ENCODE assay signal across 12 cellular contexts in the genomic region with DNA sequence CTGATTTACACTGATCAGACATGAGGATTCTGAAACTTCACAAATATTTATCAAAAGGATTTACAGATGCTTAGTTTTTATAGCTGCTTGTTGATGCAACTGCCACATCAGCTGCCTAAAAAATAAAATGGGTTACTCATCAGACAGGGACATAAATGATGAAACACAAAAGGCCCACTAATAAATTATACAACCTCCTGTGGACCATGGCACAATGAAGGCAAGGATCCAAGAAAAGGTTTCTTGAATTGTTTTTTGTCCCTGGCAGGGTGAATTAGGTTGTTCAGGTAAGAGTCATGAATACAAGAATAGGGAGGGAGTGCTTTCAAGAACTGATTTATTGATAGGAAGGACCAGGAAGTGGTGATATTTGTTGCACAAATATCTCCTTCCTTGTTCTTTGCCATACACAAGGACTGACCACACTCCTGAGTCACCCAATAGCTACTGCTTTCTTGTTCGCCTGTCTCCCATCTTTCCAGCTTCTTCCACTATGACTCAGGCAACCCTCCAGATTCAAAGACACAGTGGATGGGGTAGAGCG.
DNase-seq lines count a peak whose midpoint lies in the region; ATAC-seq, FAIRE-seq and TF ChIP-seq lines count a peak whose summit lies in the region.
"Had no signal": no experiment of that assay in that cellular context is flagged by ENCODE, and none has a peak within 500 bp of the region (broad histone marks: within the 10 kb centered on the region; RNA-seq: fewer than 3 reads in every experiment).

No MANE protein-coding gene starts in this region.

- H3K4me1 ChIP-seq in keratinocyte (ENCODE audit: control insufficient read depth, extremely low read depth, insufficient read depth, low read length): peaks cover 14% of the 10 kb centered on the region
- H3K4me1 ChIP-seq in effector memory CD4-positive, alpha-beta T cell (ENCODE audit: control insufficient read depth, insufficient read depth, low read length, poor library complexity, severe bottlenecking): no peaks in the 10 kb centered on the region

- H3K36me3 Mint-ChIP-seq in activated T-helper 1 cell treated with anti-CD3 and anti-CD28 coated beads, Interleukin-12 subunit alpha, Interleukin-12 subunit beta, Interleukin-2, Interleukin-4 antibody, amounts not matched to agents 30 ng/mL and 10 ng/mL and 1 ng/mL, durations not matched to agents 14 hours and 24 hours and 36 hours (ENCODE audit: low read depth): no peaks in the 10 kb centered on the region
- H3K36me3 Mint-ChIP-seq: memory B cell had no signal

- in situ Hi-C loops in ACHN (cut with HindIII; ENCODE audit: low pct_ligation_motif_present, low pct_unique_long_range_greater_than_20kb, low sequenced_read_pairs): no loop called here

- no peak overlapping the region for H3K9ac ChIP-seq in keratinocyte (ENCODE audit: control insufficient read depth, extremely low read depth, insufficient read depth, low read length)
- H3K9ac ChIP-seq: BLaER1 treated with 17β-estradiol and CSF1 and Interleukin-3, amounts not matched to agents 10 nM and 100 nM had no signal

- H3K9me1 ChIP-seq in keratinocyte (ENCODE audit: control insufficient read depth, extremely low read depth, insufficient read depth, low read length): no peaks in the 10 kb centered on the region

- H3K27me3 ChIP-seq in keratinocyte (ENCODE audit: control insufficient read depth, extremely low read depth, insufficient read depth, low read length): no peaks in the 10 kb centered on the region
- H3K27me3 ChIP-seq in effector memory CD4-positive, alpha-beta T cell (replicated peaks; ENCODE audit: control insufficient read depth, insufficient read depth, low read length, poor library complexity, severe bottlenecking): no peaks in the 10 kb centered on the region
- H3K27me3 ChIP-seq: BLaER1 treated with 17β-estradiol and CSF1 and Interleukin-3, amounts not matched to agents 10 nM and 100 nM had no signal

- no peaks in the 10 kb centered on the region for H3K9me3 ChIP-seq in keratinocyte (ENCODE audit: control insufficient read depth, low read depth, low read length)
- no peaks in the 10 kb centered on the region for H3K9me3 ChIP-seq in effector memory CD4-positive, alpha-beta T cell (ENCODE audit: control insufficient read depth, low read length)
- H3K9me3 ChIP-seq: BLaER1 treated with 17β-estradiol and CSF1 and Interleukin-3, amounts not matched to agents 10 nM and 100 nM had no signal

- no peak for ATAC-seq in GM21529 (IDR thresholded peaks at IDR 0.05; ENCODE audit: unreplicated experiment)

- H3K4me2 ChIP-seq in keratinocyte (ENCODE audit: control insufficient read depth, extremely low read depth, insufficient read depth, low read depth, low read length): peak overlapping the region; percentile 56

- no peak overlapping the region for H3K27ac Mint-ChIP-seq in activated T-helper 1 cell treated with anti-CD3 and anti-CD28 coated beads, Interleukin-12 subunit alpha, Interleukin-12 subunit beta, Interleukin-2, Interleukin-4 antibody, amounts not matched to agents 30 ng/mL and 10 ng/mL and 1 ng/mL, durations not matched to agents 14 hours and 24 hours and 36 hours
- H3K27ac Mint-ChIP-seq: memory B cell; stimulated activated naive CD8-positive, alpha-beta T cell treated with anti-CD3 and anti-CD28 coated beads, Interleukin-15, Interleukin-2, amounts not matched to agents 100 ng/mL and 50 ng/mL, for 24 hours had no signal

- H3K9me3 Mint-ChIP-seq in activated T-helper 1 cell treated with anti-CD3 and anti-CD28 coated beads, Interleukin-12 subunit alpha, Interleukin-12 subunit beta, Interleukin-2, Interleukin-4 antibody, amounts not matched to agents 30 ng/mL and 10 ng/mL and 1 ng/mL, durations not matched to agents 14 hours and 24 hours and 36 hours: no peaks in the 10 kb centered on the region
- H3K9me3 Mint-ChIP-seq: memory B cell; stimulated activated naive CD8-positive, alpha-beta T cell treated with anti-CD3 and anti-CD28 coated beads, Interleukin-15, Interleukin-2, amounts not matched to agents 100 ng/mL and 50 ng/mL, for 24 hours had no signal

- no peaks in the 10 kb centered on the region for H3K36me3 ChIP-seq in keratinocyte (ENCODE audit: control insufficient read depth in 2 of 2, extremely low read depth in 1 of 2, insufficient read depth in 2 of 2, low read length in 2 of 2)
- no peaks in the 10 kb centered on the region for H3K36me3 ChIP-seq in effector memory CD4-positive, alpha-beta T cell (ENCODE audit: control insufficient read depth, insufficient read depth, low read length)
- H3K36me3 ChIP-seq: BLaER1 treated with 17β-estradiol and CSF1 and Interleukin-3, amounts not matched to agents 10 nM and 100 nM had no signal

- H3K79me2 ChIP-seq in keratinocyte (ENCODE audit: control insufficient read depth, insufficient read depth, low read length): no peaks in the 10 kb centered on the region

- H3K4me3 ChIP-seq in keratinocyte (ENCODE audit: control insufficient read depth in 2 of 3, extremely low read depth in 1 of 3, insufficient read depth in 2 of 3, low read depth in 1 of 3, low read length in 3 of 3): no peak overlapping the region
- H3K4me3 ChIP-seq in effector memory CD4-positive, alpha-beta T cell (ENCODE audit: insufficient read depth, low read depth, low read length, poor library complexity, severe bottlenecking): no peak overlapping the region
- H3K4me3 ChIP-seq: BLaER1 treated with 17β-estradiol and CSF1 and Interleukin-3, amounts not matched to agents 10 nM and 100 nM had no signal

- H3K4me1 Mint-ChIP-seq in activated T-helper 1 cell treated with anti-CD3 and anti-CD28 coated beads, Interleukin-12 subunit alpha, Interleukin-12 subunit beta, Interleukin-2, Interleukin-4 antibody, amounts not matched to agents 30 ng/mL and 10 ng/mL and 1 ng/mL, durations not matched to agents 14 hours and 24 hours and 36 hours (ENCODE audit: low read depth): peaks cover 10% of the 10 kb centered on the region
- H3K4me1 Mint-ChIP-seq: memory B cell had no signal

- TF ChIP-seq CTCF in keratinocyte (optimal IDR thresholded peaks at IDR 0.05 in 1 of 3, IDR thresholded peaks at IDR 0.05 in 1 of 3, conservative IDR thresholded peaks at IDR 0.05 in 1 of 3; ENCODE audit: extremely low read depth in 1 of 3, insufficient read depth in 2 of 3, low read length in 3 of 3): no peak

- H4K20me1 ChIP-seq in keratinocyte (ENCODE audit: control insufficient read depth, extremely low read depth, insufficient read depth, low read length): no peaks in the 10 kb centered on the region
- H4K20me1 ChIP-seq: BLaER1 treated with 17β-estradiol and CSF1 and Interleukin-3, amounts not matched to agents 10 nM and 100 nM had no signal

- dilution Hi-C loops in keratinocyte (cut with MboI; ENCODE audit: extremely low pct_ligation_motif_present, low sequenced_read_pairs): no loop called here

- FAIRE-seq in HTR-8/SVneo (lab: Jason Lieb, UNC) (no peak), keratinocyte (lab: Jason Lieb, UNC) (peak; percentile 99)

- H3K4me3 Mint-ChIP-seq in activated T-helper 1 cell treated with anti-CD3 and anti-CD28 coated beads, Interleukin-12 subunit alpha, Interleukin-12 subunit beta, Interleukin-2, Interleukin-4 antibody, amounts not matched to agents 30 ng/mL and 10 ng/mL and 1 ng/mL, durations not matched to agents 14 hours and 24 hours and 36 hours: no peak overlapping the region
- H3K4me3 Mint-ChIP-seq: memory B cell; stimulated activated naive CD8-positive, alpha-beta T cell treated with anti-CD3 and anti-CD28 coated beads, Interleukin-15, Interleukin-2, amounts not matched to agents 100 ng/mL and 50 ng/mL, for 24 hours had no signal

- peak; percentile 49 for DNase-seq in ACHN
- peak; percentile 34 for DNase-seq in HTR-8/SVneo (ENCODE audit: insufficient read length, low spot score)
- DNase-seq in amniotic epithelial cell (ENCODE audit: low read depth): peak; percentile 98
- DNase-seq in keratinocyte (ENCODE audit: low read depth, low spot score): peak; percentile 85
- no peak for DNase-seq in stimulated activated CD4-positive, alpha-beta T cell treated with anti-CD3 and anti-CD28 coated beads, Interleukin-1b, Interleukin-23, amount 100 ng/mL, for 48 hours
- DNase-seq in effector memory CD4-positive, alpha-beta T cell: no peak
- no peak for DNase-seq in activated T-helper 1 cell treated with anti-CD3 and anti-CD28 coated beads, Interleukin-12 subunit alpha, Interleukin-12 subunit beta, Interleukin-2, Interleukin-4 antibody, amounts not matched to agents 30 ng/mL and 10 ng/mL and 1 ng/mL, durations not matched to agents 14 hours and 24 hours and 36 hours (ENCODE audit: low spot score)

- intact Hi-C loops in activated T-helper 1 cell treated with anti-CD3 and anti-CD28 coated beads, Interleukin-12 subunit alpha, Interleukin-12 subunit beta, Interleukin-2, Interleukin-4 antibody, amounts not matched to agents 30 ng/mL and 10 ng/mL and 1 ng/mL, durations not matched to agents 14 hours and 24 hours and 36 hours (cut with micrococcal nuclease): loop anchor here (5.0 kb wide), 1 partner anchor 226 kb away; no protein-coding TSS in a partner anchor

- H3K27ac ChIP-seq in keratinocyte (ENCODE audit: control insufficient read depth, insufficient read depth, low read length): peak overlapping the region; percentile 63
- no peak overlapping the region for H3K27ac ChIP-seq in effector memory CD4-positive, alpha-beta T cell (ENCODE audit: insufficient read depth, low read length, poor library complexity, severe bottlenecking)
- H3K27ac ChIP-seq: HL-60 had no signal

- no peak overlapping the region for H2AFZ ChIP-seq in keratinocyte (ENCODE audit: control insufficient read depth, low read length)

- H3K27me3 Mint-ChIP-seq in activated T-helper 1 cell treated with anti-CD3 and anti-CD28 coated beads, Interleukin-12 subunit alpha, Interleukin-12 subunit beta, Interleukin-2, Interleukin-4 antibody, amounts not matched to agents 30 ng/mL and 10 ng/mL and 1 ng/mL, durations not matched to agents 14 hours and 24 hours and 36 hours (ENCODE audit: insufficient read depth): peaks cover 3% of the 10 kb centered on the region
- H3K27me3 Mint-ChIP-seq: stimulated activated naive CD8-positive, alpha-beta T cell treated with anti-CD3 and anti-CD28 coated beads, Interleukin-15, Interleukin-2, amounts not matched to agents 100 ng/mL and 50 ng/mL, for 24 hours had no signal

Comparison
In these comparisons a context has a peak if more than half of its experiments do, and no peak if none do; other contexts are left out.
1. DNase-seq: peak in ACHN (single experiment), HTR-8/SVneo (single experiment), amniotic epithelial cell (single experiment) and keratinocyte (single experiment); none in stimulated activated CD4-positive, alpha-beta T cell treated with anti-CD3 and anti-CD28 coated beads, Interleukin-1b, Interleukin-23, amount 100 ng/mL, for 48 hours (single experiment), effector memory CD4-positive, alpha-beta T cell (0 of 3) and activated T-helper 1 cell treated with anti-CD3 and anti-CD28 coated beads, Interleukin-12 subunit alpha, Interleukin-12 subunit beta, Interleukin-2, Interleukin-4 antibody, amounts not matched to agents 30 ng/mL and 10 ng/mL and 1 ng/mL, durations not matched to agents 14 hours and 24 hours and 36 hours (single experiment).